Comparison of ENCODE assay signal across 10 cellular contexts in the genomic region with DNA sequence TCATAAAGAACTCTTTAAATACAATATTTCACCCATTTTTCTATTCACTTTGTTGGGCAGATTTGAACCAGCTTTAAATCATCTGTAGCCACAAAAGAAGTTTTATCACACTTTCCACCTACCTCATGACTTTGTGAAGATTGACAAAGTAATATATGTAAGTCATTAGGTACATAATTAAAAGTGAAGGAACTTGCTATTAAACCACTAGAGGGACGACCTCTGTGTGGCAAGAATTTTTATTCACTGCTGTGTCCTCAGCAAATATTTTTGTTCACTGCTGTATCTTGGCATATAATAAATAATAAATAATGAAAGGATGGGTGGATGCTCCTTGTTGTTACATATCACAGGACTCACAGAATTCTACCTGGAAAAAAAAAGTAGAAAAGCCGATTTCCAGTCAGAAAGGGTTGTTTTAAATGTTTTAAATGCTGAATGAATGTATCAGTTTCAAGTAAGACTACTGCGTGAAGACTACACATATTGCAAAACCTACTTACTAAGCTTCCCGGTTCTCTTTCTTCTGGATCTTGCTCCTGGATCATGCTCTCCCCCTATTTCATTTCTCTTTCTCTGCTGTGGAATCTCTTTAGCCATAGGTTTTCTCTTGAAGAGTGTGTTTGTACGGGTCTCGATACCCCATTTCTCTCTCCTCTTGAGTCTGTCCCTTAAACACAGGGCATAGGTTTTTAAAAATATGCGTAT. TPM values are rescaled to one million over a fixed set of nuclear protein-coding genes. Genes with fewer than 3 reads are reported as not detected.
DNase-seq lines count a peak whose midpoint lies in the region; ATAC-seq and TF ChIP-seq lines count a peak whose summit lies in the region.
"Had no signal": no experiment of that assay in that cellular context is flagged by ENCODE, and none has a peak within 500 bp of the region (broad histone marks: within the 10 kb centered on the region; RNA-seq: fewer than 3 reads in every experiment).

No MANE protein-coding gene starts in this region.

- H3K27ac Mint-ChIP-seq in CD4-positive, alpha-beta memory T cell, result peak overlapping the region in 6 of 7 donors; percentile 3 to 82 (median 50)
- peak overlapping the region; percentile 75 for H3K27ac Mint-ChIP-seq in osteocyte (ENCODE audit: unreplicated experiment)

- H3K4me1 Mint-ChIP-seq in CD4-positive, alpha-beta memory T cell, result peaks cover 55 to 82% (median 69%) of the 10 kb centered on the region in 4 donors
- peaks cover 51% of the 10 kb centered on the region for H3K4me1 Mint-ChIP-seq in osteocyte (ENCODE audit: unreplicated experiment)

- H3K9me3 Mint-ChIP-seq in CD4-positive, alpha-beta memory T cell, result no peaks in the 10 kb centered on the region
- no peaks in the 10 kb centered on the region for H3K9me3 Mint-ChIP-seq in osteocyte (ENCODE audit: unreplicated experiment)

- no peak for DNase-seq in CD4-positive, alpha-beta memory T cell
- DNase-seq in LHCN-M2 (ENCODE audit: low read depth) (peak; percentile 7), dermis blood vessel endothelial cell (peak; percentile 27), osteocyte (ENCODE audit: extremely low spot score, unreplicated experiment) (no peak), NCI-H2029 treated with DMSO at 0.1 percent for 48 hours (lab: John Stamatoyannopoulos, UW) (no peak), NCI-H2196 (lab: John Stamatoyannopoulos, UW; ENCODE audit: unreplicated experiment) (no peak)
- DNase-seq: activated CD4-positive, alpha-beta T cell treated with anti-CD3 and anti-CD28 coated beads for 4 hours; NCI-H526 treated with DMSO at 0.1 percent for 48 hours; trophoblast cell had no signal

- no peak for ATAC-seq in HG03457 (IDR thresholded peaks at IDR 0.05; ENCODE audit: unreplicated experiment)

- H3K27me3 ChIP-seq in CD4-positive, alpha-beta memory T cell (ENCODE audit: insufficient read depth, low read length), result no peaks in the 10 kb centered on the region

- POLR2A ChIA-PET in CD4-positive, alpha-beta memory T cell (lab: Charles Lee; ENCODE audit: partially characterized antibody), result interaction anchor here (0.7 to 3.4 kb wide), 2 partner anchors 14 to 90 kb away, joined by 3 to 13 read pairs; no protein-coding TSS in a partner anchor

- H3K4me3 Mint-ChIP-seq in CD4-positive, alpha-beta memory T cell, result no peak overlapping the region
- no peak overlapping the region for H3K4me3 Mint-ChIP-seq in osteocyte (ENCODE audit: unreplicated experiment)

- peak; percentile 23 for TF ChIP-seq CTCF in osteocyte (IDR thresholded peaks at IDR 0.05)

- intact Hi-C loops in CD4-positive, alpha-beta memory T cell (cut with micrococcal nuclease), result loop anchor here (2.0 kb wide), 1 partner anchor 43 kb away; no protein-coding TSS in a partner anchor

- no peaks in the 10 kb centered on the region for H3K36me3 ChIP-seq in CD4-positive, alpha-beta memory T cell (ENCODE audit: insufficient read depth, low read length)

- CTCF ChIA-PET in CD4-positive, alpha-beta memory T cell (lab: Charles Lee; ENCODE audit: partially characterized antibody), result interaction anchor here (0.6 to 2.9 kb wide), 19 partner anchors 13 to 523 kb away, joined by 3 to 17 read pairs (median 4); no protein-coding TSS in a partner anchor

- peaks cover 58% of the 10 kb centered on the region for H3K4me1 ChIP-seq in CD4-positive, alpha-beta memory T cell (ENCODE audit: insufficient read depth, low read length)

- H3K9me3 ChIP-seq in CD4-positive, alpha-beta memory T cell (ENCODE audit: control insufficient read depth in 1 of 2, low read length in 2 of 2), result no peaks in the 10 kb centered on the region

- no peaks in the 10 kb centered on the region for H3K27me3 Mint-ChIP-seq in CD4-positive, alpha-beta memory T cell
- H3K27me3 Mint-ChIP-seq in osteocyte (ENCODE audit: unreplicated experiment), result no peaks in the 10 kb centered on the region

- H3K36me3 Mint-ChIP-seq in CD4-positive, alpha-beta memory T cell, result peaks cover under 1 to 7% of the 10 kb centered on the region in 2 donors
- no peaks in the 10 kb centered on the region for H3K36me3 Mint-ChIP-seq in osteocyte (ENCODE audit: unreplicated experiment)

- no peak overlapping the region for H3K27ac ChIP-seq in CD4-positive, alpha-beta memory T cell (ENCODE audit: low read depth, low read length)

- no peak overlapping the region for H3K4me3 ChIP-seq in CD4-positive, alpha-beta memory T cell (ENCODE audit: low read length in 2 of 2)

RNA-seq across cellular contexts. Expression of gene KCMF1, which starts 44.8 kb away (rescaled TPM):
- 10 to 100 TPM; 59.8 to 62.7 TPM for total RNA-seq in CD4-positive, alpha-beta memory T cell
- polyA plus RNA-seq in CD4-positive, alpha-beta memory T cell, result 10 to 100 TPM; 25.8 to 34.6 TPM
- total RNA-seq in LHCN-M2 (2014; rRNA removed), result 55.2 and 62.2 TPM in 2 replicates
- polyA plus RNA-seq in LHCN-M2 (2012), result 48.6 TPM
- 65.9 and 97.5 TPM in 2 replicates for total RNA-seq in dermis blood vessel endothelial cell
- 67.2 and 73.2 TPM in 2 replicates for total RNA-seq in osteocyte

Comparison
In these comparisons a context has a peak if more than half of its experiments do, and no peak if none do; other contexts are left out.
1. DNase-seq: peak in LHCN-M2 (single experiment) and dermis blood vessel endothelial cell (single experiment); none in CD4-positive, alpha-beta memory T cell (0 of 5), osteocyte (single experiment), NCI-H2029 treated with DMSO at 0.1 percent for 48 hours (single experiment) and NCI-H2196 (single experiment).